In genomic region chr17:52157603-52158449, GRCh38 we compare ENCODE assay signal across 1 cellular context.
TF ChIP-seq lines count a peak whose summit lies in the region.

No MANE protein-coding gene starts in this region.

TF ChIP-seq in SK-N-SH treated with all-trans-retinoic acid at 6 μM for 48 hours, 23 proteins besides CTCF, POLR2A, EP300 and RAD21 (continued from another document):
- no peak for TF ChIP-seq POU6F1 (CRISPR knock-in tag; IDR thresholded peaks at IDR 0.05; ENCODE audit: borderline replicate concordance, low read depth)
- TF ChIP-seq SNAI2 (CRISPR knock-in tag; IDR thresholded peaks at IDR 0.05), result no peak
- TF ChIP-seq ZNF8 (CRISPR knock-in tag; IDR thresholded peaks at IDR 0.05), result no peak
- TF ChIP-seq GLIS3 (CRISPR knock-in tag; IDR thresholded peaks at IDR 0.05), result no peak
